ENCODE assay signal across 16 cellular contexts in genomic region chr17:80118601-80119270, GRCh38. TPM values are rescaled to one million over a fixed set of nuclear protein-coding genes. Genes with fewer than 3 reads are reported as not detected.
DNase-seq lines count a peak whose midpoint lies in the region; ATAC-seq and TF ChIP-seq lines count a peak whose summit lies in the region.
"Had no signal": no experiment of that assay in that cellular context is flagged by ENCODE, and none has a peak within 500 bp of the region (broad histone marks: within the 10 kb centered on the region; RNA-seq: fewer than 3 reads in every experiment).

No MANE protein-coding gene starts in this region.

- no peak overlapping the region for H2BK15ac ChIP-seq in H9 (ENCODE audit: low read depth, low read length)

- H3K27me3 ChIP-seq in H9 (ENCODE audit: insufficient read depth, low read length) = no peaks in the 10 kb centered on the region
- no peaks in the 10 kb centered on the region for H3K27me3 ChIP-seq in endodermal cell (ENCODE audit: control insufficient read depth, insufficient read depth, low read length, poor library complexity, severe bottlenecking)

- H3K4me1 ChIP-seq in H9 (ENCODE audit: insufficient read depth, low read length) (peaks cover under 1% of the 10 kb centered on the region; the same call in 1 of the 2 replicates), endodermal cell (ENCODE audit: control insufficient read depth, insufficient read depth, low read length) (no peaks in the 10 kb centered on the region)
- H3K4me1 ChIP-seq: Caco-2 had no signal

- H3K79me2 ChIP-seq in H9 (ENCODE audit: insufficient read depth, low read length) = no peaks in the 10 kb centered on the region

- H3T11ph ChIP-seq in H9 (ENCODE audit: low read length) = no peak overlapping the region

- no peak overlapping the region for H2AK5ac ChIP-seq in H9 (ENCODE audit: insufficient read length, low read length)

- H4K91ac ChIP-seq in H9 (ENCODE audit: insufficient read length, low read depth, low read length) = no peak overlapping the region

- WGBS in H9 (ENCODE audit: extremely low coverage, insufficient read length, low lambda C conversion rate) = no CpG with 5 or more reads among the region's 35 CpGs
- 90 to 97% methylated on average over 27 to 35 of the region's 35 CpGs for WGBS in endodermal cell (ENCODE audit: insufficient coverage in 1 of 2, insufficient read length in 1 of 2), 2 experiments

- no peak overlapping the region for H3K23ac ChIP-seq in H9 (ENCODE audit: insufficient read length, low read depth, low read length)

- H3K18ac ChIP-seq in H9 (ENCODE audit: insufficient read length, low read depth, low read length) = no peak overlapping the region

- H4K8ac ChIP-seq in H9 (replicated peaks; ENCODE audit: insufficient read length, low read depth, low read length) = no peak overlapping the region

- H2BK5ac ChIP-seq in H9 (ENCODE audit: insufficient read length, low read length) = no peak overlapping the region

- H3K9ac ChIP-seq in H9 (ENCODE audit: extremely low read depth, insufficient read length, low read length) = no peak overlapping the region
- H3K9ac ChIP-seq in endodermal cell (ENCODE audit: extremely low read depth, low read length, poor library complexity, severe bottlenecking) = no peak overlapping the region

- no peak for TF ChIP-seq CTCF in H9 (conservative IDR thresholded peaks at IDR 0.05)
- no peak for TF ChIP-seq CTCF in endodermal cell (conservative IDR thresholded peaks at IDR 0.05)

- H3K36me3 Mint-ChIP-seq in activated T-cell treated with anti-CD3 and anti-CD28 coated beads, Interleukin-2, amount 50 U/mL, for 24 hours (ENCODE audit: low read depth) = peaks cover 2% of the 10 kb centered on the region
- no peaks in the 10 kb centered on the region for H3K36me3 Mint-ChIP-seq in activated T-cell treated with anti-CD3 and anti-CD28 coated beads, Interleukin-2, amount 50 U/mL, for 4 hours (ENCODE audit: insufficient read depth)
- H3K36me3 Mint-ChIP-seq in H9 (ENCODE audit: insufficient read depth in 1 of 3, low read depth in 3 of 3) (peaks cover 0 to 40% (median 7%) of the 10 kb centered on the region in 3 experiments; a peak in 4 of 7 replicates), endodermal cell (ENCODE audit: low read depth) (peaks cover 17% of the 10 kb centered on the region)

- H3K56ac ChIP-seq in H9 (ENCODE audit: insufficient read length, low read depth, low read length) = no peak overlapping the region

- H3K27ac Mint-ChIP-seq in activated T-cell treated with anti-CD3 and anti-CD28 coated beads, Interleukin-2, amount 50 U/mL, for 24 hours = no peak overlapping the region
- peak overlapping the region in 1 of 3 experiments; percentile 82; a peak in 3 of 7 replicates for H3K27ac Mint-ChIP-seq in H9
- peak overlapping the region; percentile 44 for H3K27ac Mint-ChIP-seq in endodermal cell

- peaks cover 3% of the 10 kb centered on the region for H3K9me3 Mint-ChIP-seq in activated T-cell treated with anti-CD3 and anti-CD28 coated beads, Interleukin-2, amount 50 U/mL, for 24 hours
- peaks cover 7% of the 10 kb centered on the region for H3K9me3 Mint-ChIP-seq in activated T-cell treated with anti-CD3 and anti-CD28 coated beads, Interleukin-2, amount 50 U/mL, for 4 hours
- H3K9me3 Mint-ChIP-seq in H9 (peaks cover 0 to 7% of the 10 kb centered on the region in 2 experiments; a peak in 1 of 5 replicates), endodermal cell (peaks cover 15% of the 10 kb centered on the region)

- no peak overlapping the region for H2BK12ac ChIP-seq in H9 (ENCODE audit: insufficient read length, low read depth, low read length)

- H2BK120ac ChIP-seq in H9 (ENCODE audit: low read depth, low read length, poor library complexity, severe bottlenecking) = no peak overlapping the region

- no peaks in the 10 kb centered on the region for H3K9me3 ChIP-seq in H9 (ENCODE audit: control insufficient read depth, low read depth, low read length)
- peaks cover 16% of the 10 kb centered on the region for H3K9me3 ChIP-seq in endodermal cell (ENCODE audit: control insufficient read depth, low read length)
- H3K9me3 ChIP-seq: Caco-2 had no signal

- H4K5ac ChIP-seq in H9 (ENCODE audit: insufficient read length, low read depth, low read length) = no peak overlapping the region

- H3K27me3 Mint-ChIP-seq in activated T-cell treated with anti-CD3 and anti-CD28 coated beads, Interleukin-2, amount 50 U/mL, for 24 hours = no peaks in the 10 kb centered on the region
- H3K27me3 Mint-ChIP-seq in activated T-cell treated with anti-CD3 and anti-CD28 coated beads, Interleukin-2, amount 50 U/mL, for 4 hours (ENCODE audit: low read depth) = no peaks in the 10 kb centered on the region
- no peaks in the 10 kb centered on the region for H3K27me3 Mint-ChIP-seq in H9 (ENCODE audit: low read depth)
- no peaks in the 10 kb centered on the region for H3K27me3 Mint-ChIP-seq in endodermal cell (ENCODE audit: insufficient read depth)

- H2BK20ac ChIP-seq in H9 (ENCODE audit: low read depth, low read length, poor library complexity, severe bottlenecking) = no peak overlapping the region

- H3K36me3 ChIP-seq in endodermal cell (ENCODE audit: control insufficient read depth, insufficient read depth, low read length) = peaks cover 6% of the 10 kb centered on the region

- H3K79me1 ChIP-seq in H9 (ENCODE audit: insufficient read depth, low read depth, low read length, poor library complexity, severe bottlenecking) = no peaks in the 10 kb centered on the region

- no peak overlapping the region for H3K27ac ChIP-seq in H9 (ENCODE audit: insufficient read length, low read depth, low read length)
- H3K27ac ChIP-seq in endodermal cell (ENCODE audit: low read depth, low read length) = peak overlapping the region; percentile 36
- H3K27ac ChIP-seq: HL-60 had no signal

- no peak overlapping the region for H3K4me3 ChIP-seq in endodermal cell (ENCODE audit: low read length)

- H4K20me1 ChIP-seq in H9 (ENCODE audit: control insufficient read depth, insufficient read depth, insufficient read length) = no peaks in the 10 kb centered on the region

- ATAC-seq in activated T-cell treated with anti-CD3 and anti-CD28 coated beads, Interleukin-2, amount 50 U/mL, for 4 hours = no peak
- no peak for ATAC-seq in GM21786 (IDR thresholded peaks at IDR 0.05; ENCODE audit: unreplicated experiment)
- ATAC-seq: HCT116 had no signal

- H3K4ac ChIP-seq in H9 (ENCODE audit: low read depth, low read length) = no peak overlapping the region

- no peaks in the 10 kb centered on the region for H3K4me1 Mint-ChIP-seq in activated T-cell treated with anti-CD3 and anti-CD28 coated beads, Interleukin-2, amount 50 U/mL, for 24 hours (ENCODE audit: low read depth)
- no peaks in the 10 kb centered on the region for H3K4me1 Mint-ChIP-seq in activated T-cell treated with anti-CD3 and anti-CD28 coated beads, Interleukin-2, amount 50 U/mL, for 4 hours (ENCODE audit: low read depth)
- H3K4me1 Mint-ChIP-seq in H9 (peaks cover 6 to 22% of the 10 kb centered on the region in 2 experiments), endodermal cell (peaks cover 4% of the 10 kb centered on the region)

- peak; percentile 22 for DNase-seq in activated T-cell treated with anti-CD3 and anti-CD28 coated beads, Interleukin-2, amount 50 U/mL, for 24 hours
- no peak for DNase-seq in activated T-cell treated with anti-CD3 and anti-CD28 coated beads, Interleukin-2, amount 50 U/mL, for 4 hours
- DNase-seq in H9 (peak; percentile 27), endodermal cell (no peak), retina (peak; percentile 20), posterior vena cava (ENCODE audit: low spot score) (no peak), NCI-H748 treated with DMSO at 0.1 percent for 48 hours (lab: John Stamatoyannopoulos, UW) (no peak)
- DNase-seq: Caco-2, DMS53, KG1, NCI-H1048, NCI-H446, SHP77 treated with DMSO at 0.1 percent for 48 hours had no signal

- intact Hi-C loops in posterior vena cava (cut with DNase I) = no loop called here

- no peak overlapping the region for H3K14ac ChIP-seq in H9 (ENCODE audit: insufficient read depth, low read length)

- no peaks in the 10 kb centered on the region for H3K23me2 ChIP-seq in H9 (ENCODE audit: insufficient read length, low read depth, low read length, poor library complexity, severe bottlenecking)

- H3K4me3 Mint-ChIP-seq in activated T-cell treated with anti-CD3 and anti-CD28 coated beads, Interleukin-2, amount 50 U/mL, for 24 hours = no peak overlapping the region
- no peak overlapping the region for H3K4me3 Mint-ChIP-seq in activated T-cell treated with anti-CD3 and anti-CD28 coated beads, Interleukin-2, amount 50 U/mL, for 4 hours
- H3K4me3 Mint-ChIP-seq in H9 (no peak overlapping the region), endodermal cell (no peak overlapping the region)

- H2AFZ ChIP-seq in H9 (ENCODE audit: low read length) = no peak overlapping the region

- H3K4me2 ChIP-seq in H9 (ENCODE audit: insufficient read depth, insufficient read length, low read length) = no peak overlapping the region

RNA-seq across cellular contexts. Expression of gene GAA, which starts 17.4 kb away (rescaled TPM):
- total RNA-seq in activated T-cell treated with anti-CD3 and anti-CD28 coated beads, Interleukin-2, amount 50 U/mL, for 4 hours = 10 to 100 TPM; 16.1 to 18.6 (median 16.7) TPM
- 28.9 and 30.3 TPM in 2 replicates for total RNA-seq in H9 (2021)
- 10 to 100 TPM; 46.4 to 72.3 TPM for total RNA-seq in endodermal cell
- 75.1 TPM for polyA plus RNA-seq in endodermal cell (2013, experiment 1 of 2)
- polyA plus RNA-seq in endodermal cell (2013, experiment 2 of 2) = 65.7 TPM
- total RNA-seq in posterior vena cava = 10 to 100 TPM; 38.7 to 42.8 TPM

RNA-seq across cellular contexts. Expression of gene EIF4A3, which starts 28.2 kb away (rescaled TPM):
- 100 to 1,000 TPM; 228 to 251 (median 230) TPM for total RNA-seq in activated T-cell treated with anti-CD3 and anti-CD28 coated beads, Interleukin-2, amount 50 U/mL, for 4 hours
- total RNA-seq in H9 (2021) (162 and 168 TPM in 2 replicates), endodermal cell (100 to 1,000 TPM; 107 to 110 TPM), posterior vena cava (10 to 100 TPM; 48.8 to 50.5 TPM)
- polyA plus RNA-seq in endodermal cell (2013, experiment 1 of 2) = 126 TPM
- 123 TPM for polyA plus RNA-seq in endodermal cell (2013, experiment 2 of 2)

RNA-seq across cellular contexts. Expression of gene CARD14, which starts 51.1 kb away (rescaled TPM):
- not detected for total RNA-seq in activated T-cell treated with anti-CD3 and anti-CD28 coated beads, Interleukin-2, amount 50 U/mL, for 4 hours
- total RNA-seq in H9 (2021) (0.24 and 0.35 TPM in 2 replicates), endodermal cell (under 1 TPM in 1 of 2 donors, not detected in 1; 0.31 TPM), posterior vena cava (under 1 TPM in 1 of 2 donors, not detected in 1; 0.24 TPM)
- polyA plus RNA-seq in endodermal cell (2013, experiment 1 of 2) = 0.50 TPM
- 0.37 TPM for polyA plus RNA-seq in endodermal cell (2013, experiment 2 of 2)

Comparison
In these comparisons a context has a peak if more than half of its experiments do, and no peak if none do; other contexts are left out.
1. DNase-seq: peak in activated T-cell treated with anti-CD3 and anti-CD28 coated beads, Interleukin-2, amount 50 U/mL, for 24 hours (single experiment), H9 (single experiment) and retina (single experiment); none in activated T-cell treated with anti-CD3 and anti-CD28 coated beads, Interleukin-2, amount 50 U/mL, for 4 hours (single experiment), endodermal cell (single experiment), posterior vena cava (single experiment) and NCI-H748 treated with DMSO at 0.1 percent for 48 hours (single experiment).